In the genomic region with DNA sequence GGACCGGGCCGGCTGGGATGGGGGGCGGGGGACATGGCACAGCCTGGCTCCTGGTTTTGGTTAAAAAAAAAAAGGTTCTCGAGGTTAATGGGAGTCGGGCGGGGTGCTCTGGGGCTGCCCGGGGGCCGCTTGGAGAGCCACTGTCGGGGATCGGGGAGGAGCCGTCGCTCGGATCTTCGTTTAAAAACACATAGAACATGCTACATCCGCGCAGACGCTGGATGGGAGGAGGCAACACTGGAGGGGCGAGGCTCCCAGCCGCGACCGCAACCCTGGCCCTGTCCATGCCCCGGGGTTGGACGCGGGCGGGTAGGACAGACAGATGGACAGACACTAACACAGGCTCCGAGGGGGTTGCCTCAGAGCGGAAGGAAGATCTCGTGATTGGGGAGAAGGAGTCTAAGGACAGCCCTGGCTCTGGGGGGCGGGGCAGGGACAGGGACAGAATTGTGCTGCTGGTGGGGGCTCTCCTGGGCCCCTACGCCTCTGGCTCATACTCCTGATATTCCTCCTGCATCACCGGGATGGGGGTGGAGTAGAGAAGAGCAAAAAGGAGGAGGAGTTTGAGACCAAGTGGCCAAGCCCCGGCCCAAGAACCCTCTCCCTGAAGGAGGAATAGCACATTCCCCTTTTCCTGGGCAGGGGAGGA, we compare ENCODE assay signal across 10 cellular contexts. TPM values are rescaled to one million over a fixed set of nuclear protein-coding genes. Genes with fewer than 3 reads are reported as not detected.
DNase-seq lines count a peak whose midpoint lies in the region; ATAC-seq and TF ChIP-seq lines count a peak whose summit lies in the region.
"Had no signal": no experiment of that assay in that cellular context is flagged by ENCODE, and none has a peak within 500 bp of the region (broad histone marks: within the 10 kb centered on the region; RNA-seq: fewer than 3 reads in every experiment).

No MANE protein-coding gene starts in this region.

- TF ChIP-seq CTCF in AG10803 (conservative IDR thresholded peaks at IDR 0.05; ENCODE audit: low read length) (no peak), left lung (IDR thresholded peaks at IDR 0.05) (no peak), OCI-LY7 (conservative IDR thresholded peaks at IDR 0.05; ENCODE audit: low read length) (no peak)

- BruUV-seq in OCI-LY7 (replicated peaks; lab: Mats Ljungman, UMichigan) = no TSS peak

- no peak overlapping the region for H3K4me2 ChIP-seq in Karpas-422 (ENCODE audit: low read depth, low read length, poor library complexity, severe bottlenecking)
- no peak overlapping the region for H3K4me2 ChIP-seq in OCI-LY7 (ENCODE audit: low read length)

- H3K27me3 ChIP-seq in adipocyte (replicated peaks; ENCODE audit: control insufficient read depth, insufficient read depth, low read length) = peaks cover 39% of the 10 kb centered on the region
- H3K27me3 ChIP-seq in left lung = peaks cover 44 to 95% of the 10 kb centered on the region in 2 donors
- H3K27me3 ChIP-seq in Karpas-422 (ENCODE audit: low read length) = no peaks in the 10 kb centered on the region

- H3K9me3 ChIP-seq in adipocyte (ENCODE audit: control insufficient read depth, low read length) (no peaks in the 10 kb centered on the region), left lung (no peaks in the 10 kb centered on the region), Karpas-422 (ENCODE audit: low read length) (no peaks in the 10 kb centered on the region), OCI-LY7 (ENCODE audit: low read length) (no peaks in the 10 kb centered on the region)
- H3K9me3 ChIP-seq: tibial artery had no signal

- peak; percentile 28 for ATAC-seq in left lung

- peaks cover 1% of the 10 kb centered on the region for H3K4me1 ChIP-seq in adipocyte (ENCODE audit: control insufficient read depth, insufficient read depth, low read length)
- H3K4me1 ChIP-seq in left lung = peaks cover 11 to 18% of the 10 kb centered on the region in 2 donors
- peaks cover 7% of the 10 kb centered on the region; the same call in 1 of the 2 replicates for H3K4me1 ChIP-seq in Karpas-422 (ENCODE audit: low read length)
- no peaks in the 10 kb centered on the region for H3K4me1 ChIP-seq in OCI-LY7 (ENCODE audit: insufficient read depth, low read length, poor library complexity, severe bottlenecking)

- H4K20me1 ChIP-seq in Karpas-422 (ENCODE audit: insufficient read depth, low read depth, low read length) (no peaks in the 10 kb centered on the region), OCI-LY7 (ENCODE audit: insufficient read depth, low read length) (no peaks in the 10 kb centered on the region)

- DNase-seq in AG10803 (ENCODE audit: low read depth) (peak; percentile 21), GM03348 (ENCODE audit: low spot score) (peak; percentile 51), adipocyte (ENCODE audit: low read depth) (peak; percentile 34), left lung (peak in 1 of 2 donors; percentile 52), Karpas-422 (no peak), HuH-7.5 (ENCODE audit: low spot score) (no peak), OCI-LY7 (ENCODE audit: low spot score) (no peak), NCI-H524 treated with DMSO at 0.1 percent for 48 hours (lab: John Stamatoyannopoulos, UW) (no peak)

- H3K9ac ChIP-seq in adipocyte (ENCODE audit: low read length) (no peak overlapping the region), Karpas-422 (ENCODE audit: low read length) (no peak overlapping the region)

- intact Hi-C loops in left lung (cut with DNase I) = no loop called here
- intact Hi-C loops in OCI-LY7 (cut with micrococcal nuclease; ENCODE audit: unreplicated experiment) = no loop called here

- H3K79me2 ChIP-seq in Karpas-422 (ENCODE audit: low read length) (no peaks in the 10 kb centered on the region), OCI-LY7 (ENCODE audit: insufficient read depth, low read depth, low read length) (no peaks in the 10 kb centered on the region)

- H3K27ac ChIP-seq in left lung (no peak overlapping the region), Karpas-422 (ENCODE audit: low read length) (no peak overlapping the region), OCI-LY7 (ENCODE audit: low read depth, low read length, poor library complexity, severe bottlenecking) (no peak overlapping the region)
- H3K27ac ChIP-seq: tibial artery had no signal

- H2AFZ ChIP-seq in Karpas-422 (ENCODE audit: low read length) (no peak overlapping the region), OCI-LY7 (ENCODE audit: low read length) (no peak overlapping the region)

- H3K9me2 ChIP-seq in Karpas-422 (replicated peaks; ENCODE audit: insufficient read depth, low read length) (no peaks in the 10 kb centered on the region), OCI-LY7 (ENCODE audit: insufficient read depth, low read length) (no peaks in the 10 kb centered on the region)

- H3K36me3 ChIP-seq in adipocyte (ENCODE audit: control insufficient read depth, insufficient read depth, low read length, severe bottlenecking) (no peaks in the 10 kb centered on the region), left lung (no peaks in the 10 kb centered on the region), Karpas-422 (ENCODE audit: insufficient read depth, low read length) (no peaks in the 10 kb centered on the region), OCI-LY7 (ENCODE audit: insufficient read depth, low read length) (no peaks in the 10 kb centered on the region)
- H3K36me3 ChIP-seq: tibial artery had no signal

- CTCF ChIA-PET in OCI-LY7 (lab: Charles Lee; ENCODE audit: unreplicated experiment) = no interaction called here

- peak overlapping the region; percentile 5; the same call in 1 of the 2 replicates for H3K4me3 ChIP-seq in AG10803 (ENCODE audit: low read length)
- peak overlapping the region; percentile 32 for H3K4me3 ChIP-seq in adipocyte (ENCODE audit: low read length)
- peak overlapping the region in 1 of 2 donors; percentile 6 for H3K4me3 ChIP-seq in left lung
- no peak overlapping the region for H3K4me3 ChIP-seq in Karpas-422 (ENCODE audit: low read length)
- H3K4me3 ChIP-seq in OCI-LY7 (ENCODE audit: low read depth, low read length, poor library complexity, severe bottlenecking) = no peak overlapping the region
- H3K4me3 ChIP-seq: tibial artery had no signal

- POLR2A ChIA-PET in OCI-LY7 (lab: Charles Lee) = no interaction called here

RNA-seq across cellular contexts. Expression of gene SNCB, which starts 9.9 kb away (rescaled TPM):
- total RNA-seq in left lung = not detected
- total RNA-seq in Karpas-422 (2014; rRNA removed; shearing (Covaris generic); ENCODE audit: low replicate concordance) = not detected in 2 replicates
- total RNA-seq in OCI-LY7 (2014; rRNA removed; shearing (Covaris generic)) = 0.50 and 0.70 TPM in 2 replicates
- 3.5 TPM in 2 replicates for total RNA-seq in OCI-LY7 (2022)

RNA-seq across cellular contexts. Expression of gene EIF4E1B, which starts 10.0 kb away (rescaled TPM):
- not detected for total RNA-seq in left lung
- not detected in 2 replicates for total RNA-seq in Karpas-422 (2014; rRNA removed; shearing (Covaris generic); ENCODE audit: low replicate concordance)
- 0.16 and 0.64 TPM in 2 replicates for total RNA-seq in OCI-LY7 (2014; rRNA removed; shearing (Covaris generic))
- 2.4 and 2.9 TPM in 2 replicates for total RNA-seq in OCI-LY7 (2022)
- total RNA-seq: right cardiac atrium had no signal

RNA-seq across cellular contexts. Expression of gene GPRIN1, which starts 10.5 kb away (rescaled TPM):
- total RNA-seq in left lung (1 to 10 TPM; 2.1 to 2.6 TPM), OCI-LY7 (2022) (4.5 and 5.3 TPM in 2 replicates)
- total RNA-seq in Karpas-422 (2014; rRNA removed; shearing (Covaris generic); ENCODE audit: low replicate concordance) = 1.9 and 4.6 TPM in 2 replicates
- 3.8 and 4.9 TPM in 2 replicates for total RNA-seq in OCI-LY7 (2014; rRNA removed; shearing (Covaris generic))

RNA-seq across cellular contexts. Expression of gene TSPAN17, which starts 26.8 kb away (rescaled TPM):
- 10 to 100 TPM; 38.7 to 48.3 TPM for total RNA-seq in left lung
- 4.8 and 14.4 TPM in 2 replicates for total RNA-seq in Karpas-422 (2014; rRNA removed; shearing (Covaris generic); ENCODE audit: low replicate concordance)
- 9.3 and 10.3 TPM in 2 replicates for total RNA-seq in OCI-LY7 (2014; rRNA removed; shearing (Covaris generic))
- 18.4 and 23.3 TPM in 2 replicates for total RNA-seq in OCI-LY7 (2022)

Comparison
In these comparisons a context has a peak if more than half of its experiments do, and no peak if none do; other contexts are left out.
1. DNase-seq: peak in AG10803 (single experiment), GM03348 (single experiment) and adipocyte (single experiment); none in Karpas-422 (single experiment), HuH-7.5 (single experiment), OCI-LY7 (single experiment) and NCI-H524 treated with DMSO at 0.1 percent for 48 hours (single experiment).
2. H3K4me3 ChIP-seq: peak in AG10803 (single experiment) and adipocyte (single experiment); none in Karpas-422 (single experiment) and OCI-LY7 (single experiment).